18 cellular contexts compared by ENCODE assay signal in the genomic region with DNA sequence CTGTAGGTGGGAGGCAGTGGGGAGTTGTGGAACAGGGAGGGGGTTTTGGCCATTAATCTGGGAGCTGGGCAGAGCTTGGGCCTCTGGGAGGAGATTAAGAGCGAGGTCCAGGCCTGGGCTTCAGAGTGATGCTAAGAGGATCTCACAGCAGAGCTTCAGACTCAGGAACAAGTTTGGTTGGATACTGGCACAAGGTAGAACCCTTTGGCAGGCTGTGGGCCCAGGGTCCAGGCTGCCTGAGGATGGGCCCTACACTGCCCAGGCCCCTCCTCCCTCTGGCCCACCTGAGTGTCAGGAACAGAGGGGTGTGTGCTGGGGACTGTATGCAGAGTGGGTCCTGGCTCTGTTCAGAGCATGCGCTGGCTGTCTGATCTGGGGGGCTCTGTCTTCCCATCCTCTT.
DNase-seq lines count a peak whose midpoint lies in the region; ATAC-seq and TF ChIP-seq lines count a peak whose summit lies in the region.
"Had no signal": no experiment of that assay in that cellular context is flagged by ENCODE, and none has a peak within 500 bp of the region (broad histone marks: within the 10 kb centered on the region; RNA-seq: fewer than 3 reads in every experiment).

No MANE protein-coding gene starts in this region.

- no peaks in the 10 kb centered on the region for H3K36me3 ChIP-seq in right atrium auricular region

- intact Hi-C loops in cardiac septum (cut with DNase I): no loop called here

- peaks cover 4% of the 10 kb centered on the region for H3K4me1 Mint-ChIP-seq in osteocyte (ENCODE audit: unreplicated experiment)

- no peak overlapping the region for H3K4me3 ChIP-seq in right atrium auricular region
- H3K4me3 ChIP-seq: A549 had no signal

- no peaks in the 10 kb centered on the region for H3K9me3 Mint-ChIP-seq in osteocyte (ENCODE audit: unreplicated experiment)
- H3K9me3 Mint-ChIP-seq: CD4-positive, alpha-beta T cell had no signal

- no peak for ATAC-seq in left lobe of liver
- ATAC-seq: A549 had no signal

- no peak overlapping the region for H3K27ac ChIP-seq in right atrium auricular region
- H3K27ac ChIP-seq: 22Rv1, A549, C4-2B had no signal

- no peaks in the 10 kb centered on the region for H3K27me3 ChIP-seq in right atrium auricular region

- peak; percentile 30 for DNase-seq in right atrium auricular region (ENCODE audit: low spot score)
- no peak for DNase-seq in cardiac septum (ENCODE audit: low spot score)
- peak; percentile 16 for DNase-seq in left lobe of liver (ENCODE audit: low spot score)
- peak; percentile 73 for DNase-seq in osteocyte (ENCODE audit: extremely low spot score, unreplicated experiment)
- DNase-seq in hypothalamus (lab: John Stamatoyannopoulos, UW): no peak
- DNase-seq in HT-29 (ENCODE audit: low spot score): no peak
- DNase-seq in Kasumi-1 (lab: John Stamatoyannopoulos, UW): no peak
- DNase-seq: AML-193; Caco-2; CD4-positive, alpha-beta T cell; DMS153; DMS79; GDM1; GOT3; H7 had no signal

- TF ChIP-seq CTCF in right atrium auricular region (IDR thresholded peaks at IDR 0.05) (no peak), osteocyte (IDR thresholded peaks at IDR 0.05) (no peak)

- H3K36me3 Mint-ChIP-seq in osteocyte (ENCODE audit: unreplicated experiment): no peaks in the 10 kb centered on the region

- H3K27me3 Mint-ChIP-seq in osteocyte (ENCODE audit: unreplicated experiment): no peaks in the 10 kb centered on the region

- H3K27ac Mint-ChIP-seq in osteocyte (ENCODE audit: unreplicated experiment): no peak overlapping the region
- H3K27ac Mint-ChIP-seq: CD4-positive, alpha-beta T cell had no signal

- H3K4me1 ChIP-seq in right atrium auricular region: no peaks in the 10 kb centered on the region
- H3K4me1 ChIP-seq: A549, Caco-2 had no signal

- no peaks in the 10 kb centered on the region for H3K9me3 ChIP-seq in right atrium auricular region
- H3K9me3 ChIP-seq: A549 had no signal

- no peak overlapping the region for H3K4me3 Mint-ChIP-seq in osteocyte (ENCODE audit: unreplicated experiment)
- H3K4me3 Mint-ChIP-seq: CD4-positive, alpha-beta T cell had no signal

Comparison
In these comparisons a context has a peak if more than half of its experiments do, and no peak if none do; other contexts are left out.
1. DNase-seq: peak in right atrium auricular region (single experiment), left lobe of liver (single experiment) and osteocyte (single experiment); none in cardiac septum (single experiment), hypothalamus (0 of 51), HT-29 (single experiment) and Kasumi-1 (0 of 2).